Comparison of ENCODE assay signal across 6 cellular contexts in genomic region chr9:137077758-137078693, GRCh38. TPM values are rescaled to one million over a fixed set of nuclear protein-coding genes. Genes with fewer than 3 reads are reported as not detected.
DNase-seq lines count a peak whose midpoint lies in the region; ATAC-seq and TF ChIP-seq lines count a peak whose summit lies in the region.

No MANE protein-coding gene starts in this region.

- no peaks in the 10 kb centered on the region for H3K4me1 Mint-ChIP-seq in endodermal cell

- no peaks in the 10 kb centered on the region for H3K9me3 Mint-ChIP-seq in endodermal cell

- H3K4me3 ChIP-seq in endodermal cell (ENCODE audit: low read length) (peak overlapping the region; percentile 56), skeletal muscle tissue (ENCODE audit: low read length in 3 of 3) (peak overlapping the region; percentile 60 to 65 (median 64))

- no peak overlapping the region for H3K27ac Mint-ChIP-seq in endodermal cell

- H3K27ac ChIP-seq in endodermal cell (ENCODE audit: low read depth, low read length) (no peak overlapping the region), skeletal muscle tissue (ENCODE audit: low read depth, low read length) (no peak overlapping the region)

- no peaks in the 10 kb centered on the region for H3K9me3 ChIP-seq in endodermal cell (ENCODE audit: control insufficient read depth, low read length)
- no peaks in the 10 kb centered on the region for H3K9me3 ChIP-seq in skeletal muscle tissue (ENCODE audit: control insufficient read depth in 3 of 3, low read length in 3 of 3)

- H3K27me3 ChIP-seq in endodermal cell (ENCODE audit: control insufficient read depth, insufficient read depth, low read length, poor library complexity, severe bottlenecking) (peaks cover 37% of the 10 kb centered on the region), skeletal muscle tissue (ENCODE audit: control insufficient read depth in 3 of 3, insufficient read depth in 3 of 3, low read length in 3 of 3) (peaks cover 0 to 13% (median 3%) of the 10 kb centered on the region in 3 donors)

- peak overlapping the region; percentile 50 for H3K4me3 Mint-ChIP-seq in endodermal cell

- H3K9ac ChIP-seq in endodermal cell (ENCODE audit: extremely low read depth, low read length, poor library complexity, severe bottlenecking) (no peak overlapping the region), skeletal muscle tissue (ENCODE audit: low read depth in 1 of 3, low read length in 3 of 3) (peak overlapping the region in 2 of 3 donors; percentile 32 to 78)

- peak; percentile 14 for ATAC-seq in GM19324 (IDR thresholded peaks at IDR 0.05; ENCODE audit: low FRiP score, unreplicated experiment)

- no peaks in the 10 kb centered on the region for H3K36me3 Mint-ChIP-seq in endodermal cell (ENCODE audit: low read depth)

- H3K4me1 ChIP-seq in endodermal cell (ENCODE audit: control insufficient read depth, insufficient read depth, low read length) (no peaks in the 10 kb centered on the region), skeletal muscle tissue (ENCODE audit: control insufficient read depth in 3 of 3, insufficient read depth in 3 of 3, low read length in 3 of 3) (peaks cover 6 to 15% (median 13%) of the 10 kb centered on the region in 3 donors)

- H3K36me3 ChIP-seq in endodermal cell (ENCODE audit: control insufficient read depth, insufficient read depth, low read length) (no peaks in the 10 kb centered on the region), skeletal muscle tissue (ENCODE audit: control insufficient read depth in 3 of 3, insufficient read depth in 3 of 3, low read length in 3 of 3) (peaks cover 7 to 11% (median 10%) of the 10 kb centered on the region in 3 donors)

- WGBS in endodermal cell (ENCODE audit: insufficient coverage in 1 of 2, insufficient read length in 1 of 2), 2 experiments, result 18 to 27% methylated on average over 27 to 76 of the region's 76 CpGs

- DNase-seq in endodermal cell, result peak; percentile 65
- no peak for DNase-seq in NCI-H2107 (lab: John Stamatoyannopoulos, UW)
- no peak for DNase-seq in amniotic stem cell (lab: John Stamatoyannopoulos, UW)

- peaks cover 41% of the 10 kb centered on the region for H3K27me3 Mint-ChIP-seq in endodermal cell (ENCODE audit: insufficient read depth)

- no peak for TF ChIP-seq CTCF in endodermal cell (conservative IDR thresholded peaks at IDR 0.05)

TF ChIP-seq in PFSK-1, 5 proteins besides CTCF, POLR2A, EP300 and RAD21:
- no peak for TF ChIP-seq TAF1 (IDR thresholded peaks at IDR 0.05; ENCODE audit: borderline replicate concordance, insufficient read depth, low read length)
- no peak for TF ChIP-seq POLR2AphosphoS5 (IDR thresholded peaks at IDR 0.05; ENCODE audit: low read depth, low read length)
- 0 out of 2 replicates have a peak, but pooled peaks have one; percentile 41 for TF ChIP-seq SIN3A (IDR thresholded peaks at IDR 0.05; ENCODE audit: borderline replicate concordance, insufficient read depth, low read length)

RNA-seq across cellular contexts. Expression of gene UAP1L1, which starts 0.7 kb away (rescaled TPM):
- polyA plus RNA-seq in PFSK-1 (2012; ENCODE audit: insufficient read length, low read depth), result 97.6 TPM
- total RNA-seq in endodermal cell (1 to 10 TPM; 2.6 to 4.5 TPM), skeletal muscle tissue (1.0 TPM)
- polyA plus RNA-seq in endodermal cell (2013, experiment 1 of 2), result 3.2 TPM
- polyA plus RNA-seq in endodermal cell (2013, experiment 2 of 2), result 2.1 TPM

RNA-seq across cellular contexts. Expression of gene SAPCD2, which starts 7.7 kb away (rescaled TPM):
- polyA plus RNA-seq in PFSK-1 (2012; ENCODE audit: insufficient read length, low read depth), result 40.7 TPM
- total RNA-seq in endodermal cell (10 to 100 TPM; 20.8 to 24.9 TPM), skeletal muscle tissue (1.0 TPM)
- 26.0 TPM for polyA plus RNA-seq in endodermal cell (2013, experiment 1 of 2)
- polyA plus RNA-seq in endodermal cell (2013, experiment 2 of 2), result 24.1 TPM

RNA-seq across cellular contexts. Expression of gene MAN1B1, which starts 8.8 kb away (rescaled TPM):
- polyA plus RNA-seq in PFSK-1 (2012; ENCODE audit: insufficient read length, low read depth), result 72.6 TPM
- total RNA-seq in endodermal cell (10 to 100 TPM; 62.1 to 63.5 TPM), skeletal muscle tissue (31.8 TPM)
- 44.7 TPM for polyA plus RNA-seq in endodermal cell (2013, experiment 1 of 2)
- 43.9 TPM for polyA plus RNA-seq in endodermal cell (2013, experiment 2 of 2)

RNA-seq across cellular contexts. Expression of gene ENTPD2, which starts 24.2 kb away (rescaled TPM):
- 0.61 TPM for polyA plus RNA-seq in PFSK-1 (2012; ENCODE audit: insufficient read length, low read depth)
- total RNA-seq in endodermal cell (1 to 10 TPM; 1.2 to 2.4 TPM), skeletal muscle tissue (5.2 TPM)
- polyA plus RNA-seq in endodermal cell (2013, experiment 1 of 2), result 0.32 TPM
- 0.41 TPM for polyA plus RNA-seq in endodermal cell (2013, experiment 2 of 2)

RNA-seq across cellular contexts. Expression of gene NPDC1, which starts 32.0 kb away (rescaled TPM):
- polyA plus RNA-seq in PFSK-1 (2012; ENCODE audit: insufficient read length, low read depth), result 167 TPM
- total RNA-seq in endodermal cell, result 10 to 100 TPM; 60.8 to 73.3 TPM
- 62.0 TPM for polyA plus RNA-seq in endodermal cell (2013, experiment 1 of 2)
- 49.7 TPM for polyA plus RNA-seq in endodermal cell (2013, experiment 2 of 2)
- total RNA-seq in skeletal muscle tissue, result 5.7 TPM

Comparison
In these comparisons a context has a peak if more than half of its experiments do, and no peak if none do; other contexts are left out.
1. RNA of gene SAPCD2, which starts 7.7 kb away (total RNA-seq): 20.8 to 24.9 TPM in endodermal cell; 1.0 TPM in skeletal muscle tissue (single experiment); every median in the first group is over 10 times any median in the second.